Comparison of ENCODE assay signal across 14 cellular contexts in the genomic region with DNA sequence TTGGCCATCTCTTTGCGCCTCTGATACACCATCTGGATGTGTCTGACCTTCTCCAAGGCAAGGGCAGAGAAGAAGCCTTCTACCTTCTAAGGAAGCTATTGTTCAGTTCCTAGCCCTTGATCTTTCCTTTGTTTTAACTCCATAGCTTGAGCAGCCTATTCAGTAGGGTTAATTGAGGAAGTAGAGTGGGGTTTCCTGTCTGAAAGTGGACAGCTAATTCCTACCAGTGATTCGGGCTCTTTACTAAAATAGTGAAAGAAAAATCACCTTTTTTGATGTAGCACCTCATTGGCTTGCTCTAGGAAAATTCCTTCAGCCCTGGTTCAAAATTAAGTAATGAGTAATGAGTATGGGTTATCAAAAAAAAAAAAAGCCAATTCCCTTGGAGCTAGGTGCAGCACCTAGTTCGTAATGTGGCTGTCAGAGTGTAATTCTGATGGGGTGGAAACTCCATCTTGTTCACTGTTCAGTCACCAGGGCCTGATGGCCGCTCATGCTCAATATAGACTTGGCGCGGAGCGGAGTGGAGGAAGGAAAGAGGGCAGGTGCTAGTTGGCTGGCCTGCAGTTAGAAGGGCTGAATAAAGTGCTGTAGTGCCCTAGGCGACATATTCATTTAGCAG. TPM values are rescaled to one million over a fixed set of nuclear protein-coding genes. Genes with fewer than 3 reads are reported as not detected.
A peak's percentile ranks its signal among the peaks of the same experiment; 100 is the strongest.
DNase-seq lines count a peak whose midpoint lies in the region; ATAC-seq, FAIRE-seq and TF ChIP-seq lines count a peak whose summit lies in the region.
"Had no signal": no experiment of that assay in that cellular context is flagged by ENCODE, and none has a peak within 500 bp of the region (broad histone marks: within the 10 kb centered on the region; RNA-seq: fewer than 3 reads in every experiment).

No MANE protein-coding gene starts in this region.

- no peak overlapping the region for H3K14ac ChIP-seq in trophoblast cell (ENCODE audit: low read length)

- no peak overlapping the region for H3K27ac Mint-ChIP-seq in activated naive CD8-positive, alpha-beta T cell treated with anti-CD3 and anti-CD28 coated beads, Interleukin-2, amount 10 ng/mL, durations not matched to agents 7 days and 5 days
- H3K27ac Mint-ChIP-seq: neural progenitor cell had no signal

- H3K23ac ChIP-seq in trophoblast cell (ENCODE audit: low read length), result no peak overlapping the region

- no peak overlapping the region for H2BK5ac ChIP-seq in trophoblast cell (ENCODE audit: low read depth, low read length, poor library complexity)

- intact Hi-C loops in dorsolateral prefrontal cortex (cut with DNase I), result loop anchor here (10.0 kb wide), 2 partner anchors 114 to 366 kb away; no protein-coding TSS in a partner anchor

- peak; percentile 33 for FAIRE-seq in GM12891 (lab: Jason Lieb, UNC)
- FAIRE-seq: K562 had no signal

- no peak overlapping the region for H2BK120ac ChIP-seq in trophoblast cell (ENCODE audit: insufficient read depth, low read length, poor library complexity)

- no peak overlapping the region for H3K4ac ChIP-seq in trophoblast cell (ENCODE audit: low read depth, low read length)

- no peak for ATAC-seq in activated naive CD8-positive, alpha-beta T cell treated with anti-CD3 and anti-CD28 coated beads, Interleukin-2, amount 10 ng/mL, durations not matched to agents 7 days and 5 days (ENCODE audit: low read depth)
- ATAC-seq in left lobe of liver, result no peak
- ATAC-seq in GM19455 (IDR thresholded peaks at IDR 0.05; ENCODE audit: unreplicated experiment), result no peak
- ATAC-seq: K562 had no signal

- no peak overlapping the region for H4K91ac ChIP-seq in trophoblast cell (ENCODE audit: low read depth, low read length)

- no peak overlapping the region for H2AFZ ChIP-seq in trophoblast cell (ENCODE audit: insufficient read depth, low read length, poor library complexity)
- H2AFZ ChIP-seq: neural progenitor cell, PC-9 had no signal

- H3K4me2 ChIP-seq in trophoblast cell (ENCODE audit: low read length), result no peak overlapping the region
- H3K4me2 ChIP-seq: neural progenitor cell, PC-9 had no signal

- POLR2A ChIA-PET in activated naive CD8-positive, alpha-beta T cell treated with anti-CD3 and anti-CD28 coated beads, Interleukin-2, amount 10 ng/mL, durations not matched to agents 7 days and 5 days (lab: Charles Lee), result no interaction called here

- peaks cover 0 to 4% of the 10 kb centered on the region in 2 experiments for H3K36me3 ChIP-seq in trophoblast cell (ENCODE audit: control insufficient read depth in 1 of 2, insufficient read depth in 2 of 2, low read length in 2 of 2)
- H3K36me3 ChIP-seq: colonic mucosa, neural progenitor cell, sigmoid colon had no signal

- WGBS in trophoblast cell (ENCODE audit: extremely low coverage, insufficient coverage, insufficient read length), result no CpG with 5 or more reads among the region's 8 CpGs

- H3K79me1 ChIP-seq in trophoblast cell (ENCODE audit: low read length), result no peaks in the 10 kb centered on the region

- no peaks in the 10 kb centered on the region for H3K4me1 ChIP-seq in trophoblast cell (ENCODE audit: control insufficient read depth in 1 of 2, insufficient read depth in 2 of 2, low read length in 2 of 2)

- H2BK12ac ChIP-seq in trophoblast cell (ENCODE audit: low read length), result no peak overlapping the region

- no peaks in the 10 kb centered on the region for H3K9me3 Mint-ChIP-seq in activated naive CD8-positive, alpha-beta T cell treated with anti-CD3 and anti-CD28 coated beads, Interleukin-2, amount 10 ng/mL, durations not matched to agents 7 days and 5 days
- H3K9me3 Mint-ChIP-seq: neural progenitor cell had no signal

- H3K4me3 ChIP-seq in trophoblast cell (ENCODE audit: low read depth, low read length), result no peak overlapping the region
- no peak overlapping the region for H3K4me3 ChIP-seq in dorsolateral prefrontal cortex
- H3K4me3 ChIP-seq: colonic mucosa, K562, neural progenitor cell, PC-9, sigmoid colon had no signal

- no peak overlapping the region for H3K27ac ChIP-seq in trophoblast cell (ENCODE audit: low read depth, low read length)
- no peak overlapping the region for H3K27ac ChIP-seq in dorsolateral prefrontal cortex
- H3K27ac ChIP-seq: colonic mucosa, neural progenitor cell, PC-9, sigmoid colon had no signal

- peaks cover 24% of the 10 kb centered on the region for H3K36me3 Mint-ChIP-seq in activated naive CD8-positive, alpha-beta T cell treated with anti-CD3 and anti-CD28 coated beads, Interleukin-2, amount 10 ng/mL, durations not matched to agents 7 days and 5 days

- TF ChIP-seq CTCF in dorsolateral prefrontal cortex (IDR thresholded peaks at IDR 0.05 in 54 of 56, conservative IDR thresholded peaks at IDR 0.05 in 2 of 56; ENCODE audit: low read depth in 1 of 56, partially characterized antibody in 56 of 56), result no peak

- H4K12ac ChIP-seq in trophoblast cell (ENCODE audit: low read depth, low read length), result no peak overlapping the region

- peak overlapping the region; percentile 31 for H3K4me3 Mint-ChIP-seq in activated naive CD8-positive, alpha-beta T cell treated with anti-CD3 and anti-CD28 coated beads, Interleukin-2, amount 10 ng/mL, durations not matched to agents 7 days and 5 days
- H3K4me3 Mint-ChIP-seq: neural progenitor cell had no signal

- DNase-seq in CD1c-positive myeloid dendritic cell (ENCODE audit: extremely low spot score) (peak; percentile 26), GM12891 (ENCODE audit: insufficient read length, low spot score) (no peak), NOMO-1 treated with DMSO at 0.1 percent for 48 hours (lab: John Stamatoyannopoulos, UW; ENCODE audit: unreplicated experiment) (peak; percentile 48), left lobe of liver (ENCODE audit: low spot score) (no peak), trophoblast cell (no peak), dorsolateral prefrontal cortex (no peak)
- no peak for DNase-seq in activated naive CD8-positive, alpha-beta T cell treated with anti-CD3 and anti-CD28 coated beads, Interleukin-2, amount 10 ng/mL, durations not matched to agents 7 days and 5 days
- DNase-seq: amygdala, colonic mucosa, PC-9, sigmoid colon had no signal

- H3K9me3 ChIP-seq in trophoblast cell (ENCODE audit: insufficient read depth, low read depth, low read length), result no peaks in the 10 kb centered on the region
- H3K9me3 ChIP-seq: colonic mucosa, sigmoid colon had no signal

- H4K8ac ChIP-seq in trophoblast cell (ENCODE audit: low read depth, low read length), result no peak overlapping the region

- H3K4me1 Mint-ChIP-seq in activated naive CD8-positive, alpha-beta T cell treated with anti-CD3 and anti-CD28 coated beads, Interleukin-2, amount 10 ng/mL, durations not matched to agents 7 days and 5 days, result peaks cover 75% of the 10 kb centered on the region

- no peak for TF ChIP-seq POLR2A in GM12891 (IDR thresholded peaks at IDR 0.05; ENCODE audit: low read depth, low read length)

- no peaks in the 10 kb centered on the region for H3K27me3 Mint-ChIP-seq in activated naive CD8-positive, alpha-beta T cell treated with anti-CD3 and anti-CD28 coated beads, Interleukin-2, amount 10 ng/mL, durations not matched to agents 7 days and 5 days

- no peaks in the 10 kb centered on the region for H3K27me3 ChIP-seq in trophoblast cell (ENCODE audit: insufficient read depth, low read length)
- no peaks in the 10 kb centered on the region for H3K27me3 ChIP-seq in dorsolateral prefrontal cortex
- H3K27me3 ChIP-seq: colonic mucosa, neural progenitor cell, sigmoid colon had no signal

- no peak overlapping the region for H2AK5ac ChIP-seq in trophoblast cell (ENCODE audit: low read length)

- no peaks in the 10 kb centered on the region for H3K79me2 ChIP-seq in trophoblast cell (ENCODE audit: control insufficient read depth, insufficient read depth, low read length, poor library complexity)

- H3K18ac ChIP-seq in trophoblast cell (ENCODE audit: low read length), result no peak overlapping the region

- H3K9ac ChIP-seq in trophoblast cell (ENCODE audit: low read length), result no peak overlapping the region
- H3K9ac ChIP-seq: neural progenitor cell had no signal

TF ChIP-seq in GM12891, 5 proteins besides CTCF, POLR2A, EP300 and RAD21:
- TF ChIP-seq POU2F2 (IDR thresholded peaks at IDR 0.05; ENCODE audit: low read depth, low read length), result no peak
- peak; percentile 36 for TF ChIP-seq SPI1 (IDR thresholded peaks at IDR 0.05; ENCODE audit: low read depth, low read length)

RNA-seq across cellular contexts. Expression of gene MGAT5, which starts 2.9 kb away (rescaled TPM):
- 27.6 TPM for polyA plus RNA-seq in GM12891 (2012; ENCODE audit: low read depth, missing spikeins)
- total RNA-seq in activated naive CD8-positive, alpha-beta T cell treated with anti-CD3 and anti-CD28 coated beads, Interleukin-2, amount 10 ng/mL, durations not matched to agents 7 days and 5 days, result 10 to 100 TPM; 66.3 to 70.9 TPM
- total RNA-seq in left lobe of liver (7.5 TPM), dorsolateral prefrontal cortex (10 to 100 TPM; 58.2 to 97.2 (median 74.5) TPM)
- 12.7 and 13.0 TPM in 2 replicates for polyA plus RNA-seq in trophoblast cell (2013)

Comparison
In these comparisons a context has a peak if more than half of its experiments do, and no peak if none do; other contexts are left out.
1. DNase-seq: peak in CD1c-positive myeloid dendritic cell (single experiment) and NOMO-1 treated with DMSO at 0.1 percent for 48 hours (single experiment); none in GM12891 (single experiment), activated naive CD8-positive, alpha-beta T cell treated with anti-CD3 and anti-CD28 coated beads, Interleukin-2, amount 10 ng/mL, durations not matched to agents 7 days and 5 days (single experiment), left lobe of liver (single experiment), trophoblast cell (0 of 2) and dorsolateral prefrontal cortex (0 of 10).